Comparison of ENCODE assay signal across 8 cellular contexts in genomic region chr16:70064841-70065370, GRCh38. TPM values are rescaled to one million over a fixed set of nuclear protein-coding genes. Genes with fewer than 3 reads are reported as not detected.
A peak's percentile ranks its signal among the peaks of the same experiment; 100 is the strongest.
DNase-seq lines count a peak whose midpoint lies in the region; ATAC-seq and TF ChIP-seq lines count a peak whose summit lies in the region.
"Not testable (repeated sequence)": the region's sequence is repeated elsewhere in the genome, so short reads cannot be mapped to it uniquely, and the experiment has no call there.

No MANE protein-coding gene starts in this region.

- H3K4me3 ChIP-seq in MG63 (peak overlapping the region; percentile 59), astrocyte of the cerebellum (ENCODE audit: low read depth, low read length) (peak overlapping the region; percentile 60)

- DNase-seq in Ammon's horn (ENCODE audit: low spot score), result peak; percentile 24
- peak; percentile 18 for DNase-seq in MG63
- DNase-seq in activated CD4-positive, CD25-positive, alpha-beta regulatory T cell treated with anti-CD3 and anti-CD28 coated beads, Interleukin-2, amount 50 U/mL, for 72 hours, result peak; percentile 58
- DNase-seq in astrocyte of the cerebellum (ENCODE audit: low read depth), result not testable (repeated sequence)
- peak; percentile 40 to 84 (median 66) for DNase-seq in head of caudate nucleus
- peak; percentile 50 to 88 (median 76) for DNase-seq in naive thymus-derived CD8-positive, alpha-beta T cell
- peak; percentile 46 to 71 (median 51) for DNase-seq in stimulated activated CD4-positive, alpha-beta T cell treated with anti-CD3 and anti-CD28 coated beads, TNF-alpha, amount 100 ng/mL, for 24 hours (ENCODE audit: low read depth in 3 of 3)

- in situ Hi-C loops in astrocyte of the cerebellum (cut with HindIII; ENCODE audit: low sequenced_read_pairs), result not testable (repeated sequence)

- peaks cover 0 to 28% (median 9%) of the 10 kb centered on the region in 4 donors for H3K4me1 Mint-ChIP-seq in naive thymus-derived CD8-positive, alpha-beta T cell

- not testable (repeated sequence) for TF ChIP-seq CTCF in astrocyte of the cerebellum (IDR thresholded peaks at IDR 0.05; ENCODE audit: low read depth, low read length, missing control alignments)

- not testable (repeated sequence) for H3K36me3 Mint-ChIP-seq in naive thymus-derived CD8-positive, alpha-beta T cell

- POLR2A ChIA-PET in naive thymus-derived CD8-positive, alpha-beta T cell (lab: Charles Lee), result not testable (repeated sequence)

- not testable (repeated sequence) for H3K27me3 Mint-ChIP-seq in naive thymus-derived CD8-positive, alpha-beta T cell

- intact Hi-C loops in head of caudate nucleus (cut with DNase I), result not testable (repeated sequence)

- ATAC-seq in GM21515 (IDR thresholded peaks at IDR 0.05; ENCODE audit: unreplicated experiment), result peak; percentile 27
- ATAC-seq in naive thymus-derived CD8-positive, alpha-beta T cell, result peak; percentile 59 to 61

- peak overlapping the region in 9 of 10 donors; percentile 43 to 96 (median 94) for H3K27ac Mint-ChIP-seq in naive thymus-derived CD8-positive, alpha-beta T cell

- not testable (repeated sequence) for H3K9me3 Mint-ChIP-seq in naive thymus-derived CD8-positive, alpha-beta T cell

- peak overlapping the region; percentile 75 to 96 (median 88) for H3K4me3 Mint-ChIP-seq in naive thymus-derived CD8-positive, alpha-beta T cell

- H3K9me3 ChIP-seq in MG63, result not testable (repeated sequence)

- not testable (repeated sequence) for H3K36me3 ChIP-seq in MG63

- not testable (repeated sequence) for H3K27me3 ChIP-seq in MG63

RNA-seq across cellular contexts. Expression of gene PDPR, which starts 49.2 kb away (rescaled TPM):
- total RNA-seq in MG63 (2014; rRNA removed; shearing (Covaris generic); ENCODE audit: low replicate concordance), result 3.8 and 6.6 TPM in 2 replicates
- 10 to 100 TPM; 29.1 to 31.6 TPM for total RNA-seq in naive thymus-derived CD8-positive, alpha-beta T cell
- 10 to 100 TPM in 1 of 3 donors, 1 to 10 TPM in 2; 5.5 to 11.5 (median 7.3) TPM for polyA plus RNA-seq in naive thymus-derived CD8-positive, alpha-beta T cell
